ENCODE assay signal across 4 cellular contexts in genomic region chr2:73669976-73670375, GRCh38. TPM values are rescaled to one million over a fixed set of nuclear protein-coding genes. Genes with fewer than 3 reads are reported as not detected.
"Had no signal": no experiment of that assay in that cellular context is flagged by ENCODE, and none has a peak within 500 bp of the region (broad histone marks: within the 10 kb centered on the region; RNA-seq: fewer than 3 reads in every experiment).

No MANE protein-coding gene starts in this region.

RNA-seq across cellular contexts. Expression of gene NAT8, which starts 27.8 kb away (rescaled TPM):
- polyA plus RNA-seq: GM23338, H1, IgD-negative memory B cell, K562 had no signal
